Comparison of ENCODE assay signal across 15 cellular contexts in genomic region chr4:150679018-150679766, GRCh38.
DNase-seq lines count a peak whose midpoint lies in the region; ATAC-seq, FAIRE-seq and TF ChIP-seq lines count a peak whose summit lies in the region.
"Had no signal": no experiment of that assay in that cellular context is flagged by ENCODE, and none has a peak within 500 bp of the region (broad histone marks: within the 10 kb centered on the region; RNA-seq: fewer than 3 reads in every experiment).

No MANE protein-coding gene starts in this region.

- FAIRE-seq in small intestine (lab: Jason Lieb, UNC): peak; percentile 30

- no peaks in the 10 kb centered on the region for H3K27me3 Mint-ChIP-seq in brain
- H3K27me3 Mint-ChIP-seq: CD8-positive, alpha-beta memory T cell; effector memory CD8-positive, alpha-beta T cell had no signal

- no peaks in the 10 kb centered on the region for H3K4me1 ChIP-seq in small intestine (ENCODE audit: control insufficient read depth in 2 of 2, insufficient read depth in 1 of 2, low read depth in 1 of 2, low read length in 1 of 2)
- H3K4me1 ChIP-seq: thyroid gland had no signal

- peak overlapping the region in 3 of 5 experiments; percentile 54 to 74 (median 58) for H3K4me3 Mint-ChIP-seq in brain
- H3K4me3 Mint-ChIP-seq: CD8-positive, alpha-beta memory T cell; effector memory CD8-positive, alpha-beta T cell had no signal

- WGBS in small intestine, 3 donors: 61 to 74% (median 74%) methylated on average over 5 of the region's 5 CpGs

- DNase-seq in NCI-H69 (lab: John Stamatoyannopoulos, UW) (peak; percentile 24), iris pigment epithelial cell (ENCODE audit: low read depth) (peak; percentile 5), small intestine (peak; percentile 11), HUDEP-2 (lab: John Stamatoyannopoulos, UW; ENCODE audit: unreplicated experiment in 76 of 76) (no peak)
- no peak for DNase-seq in activated naive CD4-positive, alpha-beta T cell treated with Interleukin-2 at 50 U/mL for 16 hours
- DNase-seq: activated CD8-positive, alpha-beta memory T cell treated with anti-CD3 and anti-CD28 coated beads for 24 hours; activated gamma-delta T cell; CD8-positive, alpha-beta memory T cell; effector memory CD8-positive, alpha-beta T cell; kidney glomerular epithelial cell; stimulated activated CD4-positive, alpha-beta T cell treated with anti-CD3 and anti-CD28 coated beads, Interleukin-2, amount 100 ng/mL, for 24 hours; stimulated activated CD8-positive, alpha-beta memory T cell treated with anti-CD3 and anti-CD28 coated beads, Interleukin-4, amount 100 ng/mL, for 48 hours; thyroid gland had no signal

- peak overlapping the region in 4 of 5 experiments; percentile 48 to 92 (median 62) for H3K27ac Mint-ChIP-seq in brain
- H3K27ac Mint-ChIP-seq: CD8-positive, alpha-beta memory T cell; effector memory CD8-positive, alpha-beta T cell had no signal

- peaks cover 38% of the 10 kb centered on the region for H3K4me1 Mint-ChIP-seq in brain

- no peaks in the 10 kb centered on the region for H3K9me3 ChIP-seq in small intestine (ENCODE audit: control insufficient read depth, low read depth)
- H3K9me3 ChIP-seq: thyroid gland had no signal

- H3K36me3 ChIP-seq in small intestine (ENCODE audit: control insufficient read depth in 2 of 2, insufficient read depth in 2 of 2, low read length in 2 of 2): no peaks in the 10 kb centered on the region
- H3K36me3 ChIP-seq: thyroid gland had no signal

- no peak overlapping the region for H3K27ac ChIP-seq in small intestine (ENCODE audit: low read depth in 1 of 2, low read length in 1 of 2)
- H3K27ac ChIP-seq: thyroid gland had no signal

- peaks cover 5% of the 10 kb centered on the region for H3K36me3 Mint-ChIP-seq in brain

- no peak for TF ChIP-seq CTCF in brain (conservative IDR thresholded peaks at IDR 0.05)

- no peak for ATAC-seq in HG02973 (IDR thresholded peaks at IDR 0.05; ENCODE audit: unreplicated experiment)
- ATAC-seq: effector memory CD8-positive, alpha-beta T cell had no signal

- H3K4me3 ChIP-seq in small intestine (ENCODE audit: low read depth in 1 of 2, low read length in 2 of 2): no peak overlapping the region
- H3K4me3 ChIP-seq: thyroid gland had no signal

- H3K9me3 Mint-ChIP-seq in brain: no peaks in the 10 kb centered on the region
- H3K9me3 Mint-ChIP-seq: CD8-positive, alpha-beta memory T cell; effector memory CD8-positive, alpha-beta T cell had no signal

- no peaks in the 10 kb centered on the region for H3K27me3 ChIP-seq in small intestine (ENCODE audit: control insufficient read depth in 2 of 2, insufficient read depth in 2 of 2, low read length in 2 of 2)
- H3K27me3 ChIP-seq: thyroid gland had no signal

Comparison
In these comparisons a context has a peak if more than half of its experiments do, and no peak if none do; other contexts are left out.
1. DNase-seq: peak in NCI-H69 (single experiment), iris pigment epithelial cell (single experiment) and small intestine (single experiment); none in activated naive CD4-positive, alpha-beta T cell treated with Interleukin-2 at 50 U/mL for 16 hours (single experiment) and HUDEP-2 (0 of 76).